ENCODE assay signal across 1 cellular context in the genomic region with DNA sequence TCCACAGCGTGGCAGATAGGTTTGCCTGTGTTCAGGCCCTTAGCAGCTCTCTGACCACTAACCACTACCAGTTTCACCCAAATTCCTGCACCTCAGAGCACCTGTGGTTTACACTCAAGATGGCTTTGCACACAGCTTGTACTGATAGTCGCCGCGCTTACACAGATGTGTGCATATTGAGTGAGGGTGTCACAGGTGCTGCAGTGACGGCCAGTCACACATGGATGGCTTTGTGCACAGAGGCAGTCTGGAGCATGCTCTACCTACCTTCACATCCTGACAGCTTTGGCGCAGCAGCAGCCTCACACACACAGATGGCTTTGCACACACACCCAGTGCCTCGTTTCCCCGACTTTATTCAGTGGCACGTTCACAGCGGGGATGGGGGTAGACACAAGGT.
TF ChIP-seq lines count a peak whose summit lies in the region.

No MANE protein-coding gene starts in this region.

TF ChIP-seq in K562, 482 proteins besides CTCF, POLR2A, EP300 and RAD21:
- TF ChIP-seq, protein P1, sequence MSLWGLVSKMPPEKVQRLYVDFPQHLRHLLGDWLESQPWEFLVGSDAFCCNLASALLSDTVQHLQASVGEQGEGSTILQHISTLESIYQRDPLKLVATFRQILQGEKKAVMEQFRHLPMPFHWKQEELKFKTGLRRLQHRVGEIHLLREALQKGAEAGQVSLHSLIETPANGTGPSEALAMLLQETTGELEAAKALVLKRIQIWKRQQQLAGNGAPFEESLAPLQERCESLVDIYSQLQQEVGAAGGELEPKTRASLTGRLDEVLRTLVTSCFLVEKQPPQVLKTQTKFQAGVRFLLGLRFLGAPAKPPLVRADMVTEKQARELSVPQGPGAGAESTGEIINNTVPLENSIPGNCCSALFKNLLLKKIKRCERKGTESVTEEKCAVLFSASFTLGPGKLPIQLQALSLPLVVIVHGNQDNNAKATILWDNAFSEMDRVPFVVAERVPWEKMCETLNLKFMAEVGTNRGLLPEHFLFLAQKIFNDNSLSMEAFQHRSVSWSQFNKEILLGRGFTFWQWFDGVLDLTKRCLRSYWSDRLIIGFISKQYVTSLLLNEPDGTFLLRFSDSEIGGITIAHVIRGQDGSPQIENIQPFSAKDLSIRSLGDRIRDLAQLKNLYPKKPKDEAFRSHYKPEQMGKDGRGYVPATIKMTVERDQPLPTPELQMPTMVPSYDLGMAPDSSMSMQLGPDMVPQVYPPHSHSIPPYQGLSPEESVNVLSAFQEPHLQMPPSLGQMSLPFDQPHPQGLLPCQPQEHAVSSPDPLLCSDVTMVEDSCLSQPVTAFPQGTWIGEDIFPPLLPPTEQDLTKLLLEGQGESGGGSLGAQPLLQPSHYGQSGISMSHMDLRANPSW (CRISPR knock-in tag; IDR thresholded peaks at IDR 0.05), result no peak
- no peak for TF ChIP-seq HMG20A (CRISPR knock-in tag; conservative IDR thresholded peaks at IDR 0.05)
- 0 out of 2 replicates have a peak, but pooled peaks have one; percentile 27 for TF ChIP-seq POLR2G (IDR thresholded peaks at IDR 0.05; ENCODE audit: low read depth, low read length)
- TF ChIP-seq, protein P2, sequence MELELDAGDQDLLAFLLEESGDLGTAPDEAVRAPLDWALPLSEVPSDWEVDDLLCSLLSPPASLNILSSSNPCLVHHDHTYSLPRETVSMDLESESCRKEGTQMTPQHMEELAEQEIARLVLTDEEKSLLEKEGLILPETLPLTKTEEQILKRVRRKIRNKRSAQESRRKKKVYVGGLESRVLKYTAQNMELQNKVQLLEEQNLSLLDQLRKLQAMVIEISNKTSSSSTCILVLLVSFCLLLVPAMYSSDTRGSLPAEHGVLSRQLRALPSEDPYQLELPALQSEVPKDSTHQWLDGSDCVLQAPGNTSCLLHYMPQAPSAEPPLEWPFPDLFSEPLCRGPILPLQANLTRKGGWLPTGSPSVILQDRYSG (tag; conservative IDR thresholded peaks at IDR 0.05; ENCODE audit: low read depth), result no peak
